Comparison of ENCODE assay signal across 9 cellular contexts in genomic region chr16:68370921-68371651, GRCh38.
DNase-seq lines count a peak whose midpoint lies in the region; ATAC-seq and TF ChIP-seq lines count a peak whose summit lies in the region.
"Had no signal": no experiment of that assay in that cellular context is flagged by ENCODE, and none has a peak within 500 bp of the region (broad histone marks: within the 10 kb centered on the region; RNA-seq: fewer than 3 reads in every experiment).

No MANE protein-coding gene starts in this region.

- peak overlapping the region in 1 of 4 donors; percentile 31 for H3K27ac ChIP-seq in Peyer's patch

- peaks cover 0 to 20% (median 10%) of the 10 kb centered on the region in 4 donors for H3K4me1 ChIP-seq in Peyer's patch

- DNase-seq in activated naive CD4-positive, alpha-beta T cell treated with Interleukin-2 at 50 U/mL for 16 hours: peak; percentile 15
- DNase-seq in activated naive CD4-positive, alpha-beta T cell treated with anti-CD3 and anti-CD28 coated beads, Interleukin-2, amount 50 U/mL, for 72 hours (ENCODE audit: low spot score in 2 of 2): no peak
- DNase-seq in Peyer's patch (peak in 2 of 3 donors; percentile 67 to 77), Kasumi-1 (lab: John Stamatoyannopoulos, UW) (no peak), EL (no peak), mesenteric fat pad (ENCODE audit: low spot score) (no peak)
- DNase-seq in activated naive CD4-positive, alpha-beta T cell treated with anti-CD3 and anti-CD28 coated beads, Interleukin-2, amount 10 ng/mL, durations not matched to agents 7 days and 5 days: peak; percentile 72
- no peak for DNase-seq in stimulated activated effector memory CD8-positive, alpha-beta T cell treated with anti-CD3 and anti-CD28 coated beads, Interleukin-12 subunit alpha, Interleukin-12 subunit beta, amount 100 ng/mL, for 72 hours (ENCODE audit: low spot score in 2 of 2)
- DNase-seq: glutamatergic neuron had no signal

- TF ChIP-seq POLR2A in Peyer's patch (IDR thresholded peaks at IDR 0.05): no peak

- TF ChIP-seq CTCF in Peyer's patch (IDR thresholded peaks at IDR 0.05): no peak

- peak overlapping the region; percentile 3 for H3K4me3 Mint-ChIP-seq in activated naive CD4-positive, alpha-beta T cell treated with anti-CD3 and anti-CD28 coated beads, Interleukin-2, amount 10 ng/mL, durations not matched to agents 7 days and 5 days
- peak overlapping the region; percentile 34 for H3K4me3 Mint-ChIP-seq in stimulated activated effector memory CD8-positive, alpha-beta T cell treated with anti-CD3 and anti-CD28 coated beads, Interleukin-12 subunit alpha, Interleukin-12 subunit beta, amount 100 ng/mL, for 72 hours

- H3K27ac Mint-ChIP-seq in activated naive CD4-positive, alpha-beta T cell treated with anti-CD3 and anti-CD28 coated beads, Interleukin-2, amount 50 U/mL, for 72 hours: no peak overlapping the region
- H3K27ac Mint-ChIP-seq in activated naive CD4-positive, alpha-beta T cell treated with anti-CD3 and anti-CD28 coated beads, Interleukin-2, amount 10 ng/mL, durations not matched to agents 7 days and 5 days: peak overlapping the region; percentile 24
- H3K27ac Mint-ChIP-seq in stimulated activated effector memory CD8-positive, alpha-beta T cell treated with anti-CD3 and anti-CD28 coated beads, Interleukin-12 subunit alpha, Interleukin-12 subunit beta, amount 100 ng/mL, for 72 hours: no peak overlapping the region

- H3K9me3 ChIP-seq in Peyer's patch: no peaks in the 10 kb centered on the region

- peaks cover 0 to 61% (median 0%) of the 10 kb centered on the region in 3 donors for H3K36me3 ChIP-seq in Peyer's patch

- CTCF ChIA-PET in activated naive CD4-positive, alpha-beta T cell treated with anti-CD3 and anti-CD28 coated beads, Interleukin-2, amount 10 ng/mL, durations not matched to agents 7 days and 5 days (lab: Charles Lee): interaction anchor here (0.6 to 1.8 kb wide), 3 partner anchors 14 to 110 kb away, joined by 3 to 5 read pairs (median 3); no protein-coding TSS in a partner anchor

- peaks cover 100% of the 10 kb centered on the region for H3K27me3 Mint-ChIP-seq in activated naive CD4-positive, alpha-beta T cell treated with anti-CD3 and anti-CD28 coated beads, Interleukin-2, amount 10 ng/mL, durations not matched to agents 7 days and 5 days

- no peaks in the 10 kb centered on the region for H3K27me3 ChIP-seq in Peyer's patch

- no peak overlapping the region for H3K4me3 ChIP-seq in Peyer's patch

- no peaks in the 10 kb centered on the region for H3K9me3 Mint-ChIP-seq in activated naive CD4-positive, alpha-beta T cell treated with anti-CD3 and anti-CD28 coated beads, Interleukin-2, amount 50 U/mL, for 72 hours
- no peaks in the 10 kb centered on the region for H3K9me3 Mint-ChIP-seq in activated naive CD4-positive, alpha-beta T cell treated with anti-CD3 and anti-CD28 coated beads, Interleukin-2, amount 10 ng/mL, durations not matched to agents 7 days and 5 days
- H3K9me3 Mint-ChIP-seq in stimulated activated effector memory CD8-positive, alpha-beta T cell treated with anti-CD3 and anti-CD28 coated beads, Interleukin-12 subunit alpha, Interleukin-12 subunit beta, amount 100 ng/mL, for 72 hours: no peaks in the 10 kb centered on the region

- H3K4me1 Mint-ChIP-seq in activated naive CD4-positive, alpha-beta T cell treated with anti-CD3 and anti-CD28 coated beads, Interleukin-2, amount 10 ng/mL, durations not matched to agents 7 days and 5 days: peaks cover 44% of the 10 kb centered on the region
- H3K4me1 Mint-ChIP-seq in stimulated activated effector memory CD8-positive, alpha-beta T cell treated with anti-CD3 and anti-CD28 coated beads, Interleukin-12 subunit alpha, Interleukin-12 subunit beta, amount 100 ng/mL, for 72 hours: peaks cover 50% of the 10 kb centered on the region

- no peaks in the 10 kb centered on the region for H3K36me3 Mint-ChIP-seq in activated naive CD4-positive, alpha-beta T cell treated with anti-CD3 and anti-CD28 coated beads, Interleukin-2, amount 50 U/mL, for 72 hours
- H3K36me3 Mint-ChIP-seq in activated naive CD4-positive, alpha-beta T cell treated with anti-CD3 and anti-CD28 coated beads, Interleukin-2, amount 10 ng/mL, durations not matched to agents 7 days and 5 days: no peaks in the 10 kb centered on the region
- no peaks in the 10 kb centered on the region for H3K36me3 Mint-ChIP-seq in stimulated activated effector memory CD8-positive, alpha-beta T cell treated with anti-CD3 and anti-CD28 coated beads, Interleukin-12 subunit alpha, Interleukin-12 subunit beta, amount 100 ng/mL, for 72 hours

- ATAC-seq in activated naive CD4-positive, alpha-beta T cell treated with anti-CD3 and anti-CD28 coated beads, Interleukin-2, amount 50 U/mL, for 72 hours: no peak
- ATAC-seq in stimulated activated effector memory CD8-positive, alpha-beta T cell treated with anti-CD3 and anti-CD28 coated beads, Interleukin-12 subunit alpha, Interleukin-12 subunit beta, amount 100 ng/mL, for 72 hours: peak; percentile 41

Comparison
In these comparisons a context has a peak if more than half of its experiments do, and no peak if none do; other contexts are left out.
1. DNase-seq: peak in activated naive CD4-positive, alpha-beta T cell treated with Interleukin-2 at 50 U/mL for 16 hours (single experiment), Peyer's patch (2 of 3) and activated naive CD4-positive, alpha-beta T cell treated with anti-CD3 and anti-CD28 coated beads, Interleukin-2, amount 10 ng/mL, durations not matched to agents 7 days and 5 days (single experiment); none in activated naive CD4-positive, alpha-beta T cell treated with anti-CD3 and anti-CD28 coated beads, Interleukin-2, amount 50 U/mL, for 72 hours (0 of 2), stimulated activated effector memory CD8-positive, alpha-beta T cell treated with anti-CD3 and anti-CD28 coated beads, Interleukin-12 subunit alpha, Interleukin-12 subunit beta, amount 100 ng/mL, for 72 hours (0 of 2), Kasumi-1 (0 of 2), EL (single experiment) and mesenteric fat pad (single experiment).